In the genomic region with DNA sequence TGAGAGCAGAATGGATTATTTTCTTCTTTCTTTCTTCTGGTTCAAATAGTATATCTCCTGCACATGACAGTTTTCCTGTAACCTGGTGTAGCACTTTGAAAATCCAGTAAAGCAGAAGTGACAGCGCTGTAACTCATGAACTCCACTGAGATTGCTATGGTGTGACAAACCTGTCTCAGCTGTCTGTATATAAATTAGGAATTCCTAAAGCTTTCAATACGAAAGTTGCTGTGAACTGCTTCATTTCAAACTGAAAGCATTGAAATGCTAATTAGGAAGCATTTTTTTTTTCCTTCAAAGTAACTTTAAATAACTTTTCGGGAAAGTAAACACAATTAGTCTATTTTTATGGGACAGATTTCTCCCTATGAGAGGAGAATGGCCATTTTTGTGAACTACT, we compare ENCODE assay signal across 24 cellular contexts.
"Had no signal": no experiment of that assay in that cellular context is flagged by ENCODE, and none has a peak within 500 bp of the region (broad histone marks: within the 10 kb centered on the region; RNA-seq: fewer than 3 reads in every experiment).

No MANE protein-coding gene starts in this region.

- H3K36me3 ChIP-seq: MG63, Peyer's patch, SJCRH30 had no signal

- H3K27ac ChIP-seq: PC-9, Peyer's patch, SJCRH30 had no signal

- H3K4me2 ChIP-seq: PC-9 had no signal

- ATAC-seq: HepG2, Right ventricle myocardium inferior, SK-N-SH treated with all-trans-retinoic acid at 6 μM for 48 hours had no signal

- H3K27me3 ChIP-seq: Peyer's patch, SJCRH30 had no signal

- H3K4me3 ChIP-seq: MG63, PC-9, Peyer's patch, SJCRH30 had no signal

- H3K9me3 ChIP-seq: MG63, Peyer's patch, SJCRH30 had no signal

- H3K4me1 ChIP-seq: Peyer's patch, SJCRH30 had no signal

- H2AFZ ChIP-seq: PC-9 had no signal

- DNase-seq: IMR-90, Karpas-422, KG1, MG63, NCI-H1092, NCI-H1105 treated with DMSO at 0.1 percent for 48 hours, NCI-H146, NCI-H1694 treated with DMSO at 0.1 percent for 48 hours, NCI-H1930, NCI-H2081, NCI-H2171, NCI-H226, NCI-H446, NCI-H510A, NCI-H524 treated with DMSO at 0.1 percent for 48 hours, NCI-H69, NCI-H774, PC-9, Peyer's patch, SHP77 treated with DMSO at 0.1 percent for 48 hours, SJCRH30 had no signal
